In the genomic region with DNA sequence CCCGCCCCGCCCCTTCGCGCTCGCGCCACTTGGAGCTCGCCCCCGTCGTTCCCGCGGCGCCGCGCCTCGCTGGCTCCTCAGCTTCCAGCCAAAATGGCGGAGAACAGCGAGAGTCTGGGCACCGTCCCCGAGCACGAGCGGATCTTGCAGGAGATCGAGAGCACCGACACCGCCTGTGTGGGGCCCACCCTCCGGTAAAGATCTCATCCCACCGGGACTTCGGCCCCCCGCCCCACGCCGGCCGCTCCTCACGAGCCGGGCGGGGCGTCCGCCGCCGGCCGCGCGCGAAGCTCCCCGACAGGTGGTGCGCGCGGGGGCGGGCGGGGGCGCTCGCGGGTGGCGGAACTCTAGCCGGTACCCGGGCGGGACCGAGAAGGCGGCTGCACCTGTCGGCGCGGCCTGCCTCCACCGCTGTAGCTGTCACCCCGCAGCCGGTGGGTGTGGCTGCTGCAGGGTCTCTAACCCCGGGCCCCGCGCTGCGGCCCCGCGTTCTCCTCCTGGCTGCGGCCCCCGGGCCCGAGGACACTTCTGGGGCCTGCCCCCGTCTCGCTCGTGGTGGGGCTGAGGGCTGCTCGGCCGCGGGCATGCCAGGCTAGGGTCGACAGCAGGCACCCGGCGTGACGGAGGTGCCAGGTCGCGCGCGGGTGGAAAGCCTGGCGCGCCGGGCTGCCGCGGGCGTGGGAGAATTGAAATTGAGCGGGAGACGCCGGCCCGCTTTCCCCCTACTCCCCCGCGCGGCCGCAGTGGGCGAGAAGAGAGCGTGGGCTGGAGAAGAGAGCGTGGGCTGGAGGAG, we compare ENCODE assay signal across 8 cellular contexts. TPM values are rescaled to one million over a fixed set of nuclear protein-coding genes. Genes with fewer than 3 reads are reported as not detected.
DNase-seq lines count a peak whose midpoint lies in the region; ATAC-seq and TF ChIP-seq lines count a peak whose summit lies in the region.

A gene with protein sequence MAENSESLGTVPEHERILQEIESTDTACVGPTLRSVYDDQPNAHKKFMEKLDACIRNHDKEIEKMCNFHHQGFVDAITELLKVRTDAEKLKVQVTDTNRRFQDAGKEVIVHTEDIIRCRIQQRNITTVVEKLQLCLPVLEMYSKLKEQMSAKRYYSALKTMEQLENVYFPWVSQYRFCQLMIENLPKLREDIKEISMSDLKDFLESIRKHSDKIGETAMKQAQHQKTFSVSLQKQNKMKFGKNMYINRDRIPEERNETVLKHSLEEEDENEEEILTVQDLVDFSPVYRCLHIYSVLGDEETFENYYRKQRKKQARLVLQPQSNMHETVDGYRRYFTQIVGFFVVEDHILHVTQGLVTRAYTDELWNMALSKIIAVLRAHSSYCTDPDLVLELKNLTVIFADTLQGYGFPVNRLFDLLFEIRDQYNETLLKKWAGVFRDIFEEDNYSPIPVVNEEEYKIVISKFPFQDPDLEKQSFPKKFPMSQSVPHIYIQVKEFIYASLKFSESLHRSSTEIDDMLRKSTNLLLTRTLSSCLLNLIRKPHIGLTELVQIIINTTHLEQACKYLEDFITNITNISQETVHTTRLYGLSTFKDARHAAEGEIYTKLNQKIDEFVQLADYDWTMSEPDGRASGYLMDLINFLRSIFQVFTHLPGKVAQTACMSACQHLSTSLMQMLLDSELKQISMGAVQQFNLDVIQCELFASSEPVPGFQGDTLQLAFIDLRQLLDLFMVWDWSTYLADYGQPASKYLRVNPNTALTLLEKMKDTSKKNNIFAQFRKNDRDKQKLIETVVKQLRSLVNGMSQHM (plus strand): TSS at position 80 of the 793 bp plus-strand sequence. CDS start 14 bp downstream, at position 94.

- ATAC-seq in GM21619 (IDR thresholded peaks at IDR 0.05; ENCODE audit: unreplicated experiment), result peak; percentile 73

- H3K4me1 Mint-ChIP-seq in neural crest cell, result peaks cover 21% of the 10 kb centered on the region

- H3K27ac ChIP-seq in stomach, result peak within 1 kb of the TSS; percentile 82 to 97 (median 94)

- peaks cover 7% of the 10 kb centered on the region for H3K27me3 Mint-ChIP-seq in neural crest cell (ENCODE audit: low read depth)

- intact Hi-C loops in stomach (cut with DNase I; ENCODE audit: low total_unique reads), result no loop called here

- H3K27ac Mint-ChIP-seq in neural crest cell (ENCODE audit: unreplicated experiment), result peak within 1 kb of the TSS; percentile 88

- TF ChIP-seq POLR2A in stomach (IDR thresholded peaks at IDR 0.05), result no peak

- peak within 1 kb of the TSS; percentile 71 for H3K4me3 ChIP-seq in Jurkat, Clone E6-1 (ENCODE audit: low read length)
- peak within 1 kb of the TSS; percentile 81 for H3K4me3 ChIP-seq in fibroblast of villous mesenchyme (ENCODE audit: low read depth, low read length)
- peak within 1 kb of the TSS; percentile 91 to 99 (median 96) for H3K4me3 ChIP-seq in stomach

- H3K9me3 Mint-ChIP-seq in neural crest cell, result no peaks in the 10 kb centered on the region

- DNase-seq in EH (ENCODE audit: low read depth) (peak; percentile 77), SHP77 treated with DMSO at 0.1 percent for 48 hours (lab: John Stamatoyannopoulos, UW) (peak; percentile 62), activated gamma-delta T cell (lab: John Stamatoyannopoulos, UW) (peak; percentile 74), fibroblast of villous mesenchyme (ENCODE audit: low read depth) (peak; percentile 73), neural crest cell (ENCODE audit: low read depth, low spot score) (peak; percentile 67), stomach (peak; percentile 85)
- peak; percentile 81 for DNase-seq in Jurkat, Clone E6-1 (ENCODE audit: low read depth, low spot score)

- H3K36me3 Mint-ChIP-seq in neural crest cell (ENCODE audit: low read depth), result peaks cover 5% of the 10 kb centered on the region

- no peaks in the 10 kb centered on the region for H3K27me3 ChIP-seq in stomach

- peaks cover 6 to 27% (median 17%) of the 10 kb centered on the region in 4 donors for H3K4me1 ChIP-seq in stomach

- H3K9me3 ChIP-seq in stomach, result no peaks in the 10 kb centered on the region

- no peak for TF ChIP-seq EP300 in stomach (IDR thresholded peaks at IDR 0.05)

- TF ChIP-seq CTCF in fibroblast of villous mesenchyme (IDR thresholded peaks at IDR 0.05; ENCODE audit: insufficient read depth, low read depth, low read length) (no peak), neural crest cell (conservative IDR thresholded peaks at IDR 0.05) (peak; percentile 28), stomach (IDR thresholded peaks at IDR 0.05) (peak in 1 of 7 experiments; percentile 36)

- H3K36me3 ChIP-seq in stomach, result no peaks in the 10 kb centered on the region

- H3K4me3 Mint-ChIP-seq in neural crest cell, result peak within 1 kb of the TSS; percentile 91

- 0 to 1% (median 0%) methylated on average over 12 to 103 of the region's 103 CpGs for WGBS in stomach, 5 donors

RNA-seq across cellular contexts. Expression of the gene that starts here (rescaled TPM):
- 8.8 TPM for polyA plus RNA-seq in Jurkat, Clone E6-1 (2012; ENCODE audit: insufficient read depth, insufficient read length)
- total RNA-seq in fibroblast of villous mesenchyme (4.5 and 7.8 TPM in 2 replicates), neural crest cell (16.5 and 17.2 TPM in 2 replicates), stomach (10 to 100 TPM in 2 of 5 donors, 1 to 10 TPM in 3; 1.7 to 21.3 (median 8.9) TPM)
- 1 to 10 TPM; 3.3 to 4.9 (median 4.2) TPM for polyA plus RNA-seq in stomach

Comparison
In these comparisons a context has a peak if more than half of its experiments do, and no peak if none do; other contexts are left out.
1. Peak in every context shown above with its lines: DNase-seq, ATAC-seq, H3K4me3 ChIP-seq and H3K27ac ChIP-seq.